Comparison of ENCODE assay signal across 1 cellular context in genomic region chr6:45076217-45076616, GRCh38.
TF ChIP-seq lines count a peak whose summit lies in the region.

No MANE protein-coding gene starts in this region.

TF ChIP-seq in K562, 482 proteins besides CTCF, POLR2A, EP300 and RAD21 (continued from another document):
- TF ChIP-seq ZBTB40 (IDR thresholded peaks at IDR 0.05) (no peak), ZBTB40 (CRISPR knock-in tag; IDR thresholded peaks at IDR 0.05) (no peak)
